ENCODE assay signal across 33 cellular contexts in genomic region chr2:233055362-233055761, GRCh38. TPM values are rescaled to one million over a fixed set of nuclear protein-coding genes. Genes with fewer than 3 reads are reported as not detected.
"Had no signal": no experiment of that assay in that cellular context is flagged by ENCODE, and none has a peak within 500 bp of the region (broad histone marks: within the 10 kb centered on the region; RNA-seq: fewer than 3 reads in every experiment).

No MANE protein-coding gene starts in this region.

- H3K36me3 ChIP-seq: stomach, suprapubic skin, thoracic aorta, thyroid gland, tibial artery, tibial nerve, transverse colon, upper lobe of left lung, upper lobe of right lung, uterus, vagina had no signal

- H3K4me1 ChIP-seq: testis, uterus had no signal

- H3K27ac ChIP-seq: stomach, suprapubic skin, testis, thoracic aorta, thyroid gland, tibial artery, transverse colon, upper lobe of left lung, upper lobe of right lung, uterus, vagina had no signal

- DNase-seq: stimulated activated CD4-positive, alpha-beta T cell treated with anti-CD3 and anti-CD28 coated beads, Interleukin-2, amount 100 ng/mL, for 48 hours; stimulated activated CD4-positive, alpha-beta T cell treated with anti-CD3 and anti-CD28 coated beads, Interleukin-4, amount 100 ng/mL, for 1 hour; stimulated activated CD4-positive, alpha-beta T cell treated with anti-CD3 and anti-CD28 coated beads, Interleukin-4, amount 100 ng/mL, for 24 hours; stimulated activated CD4-positive, alpha-beta T cell treated with anti-CD3 and anti-CD28 coated beads, Interleukin-4, amount 100 ng/mL, for 4 hours; stimulated activated CD8-positive, alpha-beta memory T cell treated with anti-CD3 and anti-CD28 coated beads, Interleukin-4, amount 100 ng/mL, for 48 hours; stimulated activated naive B cell treated with anti-CD40 and anti-IgM and Interleukin-4, amounts not matched to agents 10 μg/mL and 1 μg/mL and 100 μg/mL, for 72 hours; stimulated activated naive CD4-positive, alpha-beta T cell; stimulated activated naive CD4-positive, alpha-beta T cell treated with Interleukin-2 at 50 U/mL for 16 hours; stimulated activated naive CD8-positive, alpha-beta T cell treated with anti-CD3 and anti-CD28 coated beads, Interleukin-15, Interleukin-2, amounts not matched to agents 100 U/mL and 50 U/mL, for 24 hours; substantia nigra; testis; thyroid gland; transverse colon; upper lobe of left lung; uterus had no signal

- FAIRE-seq: urothelium cell line had no signal

- H3K9me3 ChIP-seq: stomach, suprapubic skin, testis, thoracic aorta, thyroid gland, tibial artery, tibial nerve, transverse colon, upper lobe of left lung, upper lobe of right lung, uterus, vagina had no signal

- H3K27me3 Mint-ChIP-seq: stimulated activated memory B cell treated with anti-CD40 and anti-IgM and Interleukin-4, amounts not matched to agents 10 μg/mL and 1 μg/mL and 100 μg/mL, for 72 hours; stimulated activated naive CD8-positive, alpha-beta T cell treated with anti-CD3 and anti-CD28 coated beads, Interleukin-15, Interleukin-2, amounts not matched to agents 100 ng/mL and 50 ng/mL, for 24 hours had no signal

- ATAC-seq: stimulated activated effector memory CD8-positive, alpha-beta T cell treated with anti-CD3 and anti-CD28 coated beads, Interleukin-12 subunit alpha, Interleukin-12 subunit beta, amount 100 ng/mL, for 72 hours; stimulated activated memory B cell treated with anti-CD40 and anti-IgM and Interleukin-4, amounts not matched to agents 10 μg/mL and 1 μg/mL and 100 μg/mL, for 72 hours; stimulated activated naive B cell treated with anti-CD40 and anti-IgM and Interleukin-4, amounts not matched to agents 10 μg/mL and 1 μg/mL and 100 μg/mL, for 72 hours; stimulated activated naive CD8-positive, alpha-beta T cell treated with anti-CD3 and anti-CD28 coated beads, Interleukin-15, amount 100 ng/mL, for 72 hours; stimulated activated naive CD8-positive, alpha-beta T cell treated with anti-CD3 and anti-CD28 coated beads, Interleukin-15, Interleukin-2, amounts not matched to agents 100 U/mL and 50 U/mL, for 24 hours; upper lobe of right lung had no signal

- H3K27ac Mint-ChIP-seq: stimulated activated effector memory CD8-positive, alpha-beta T cell treated with anti-CD3 and anti-CD28 coated beads, Interleukin-12 subunit alpha, Interleukin-12 subunit beta, amount 100 ng/mL, for 72 hours; stimulated activated naive CD8-positive, alpha-beta T cell treated with anti-CD3 and anti-CD28 coated beads, Interleukin-15, Interleukin-2, amounts not matched to agents 100 ng/mL and 50 ng/mL, for 24 hours; type B pancreatic cell had no signal

- H3K4me3 Mint-ChIP-seq: stimulated activated effector memory CD8-positive, alpha-beta T cell treated with anti-CD3 and anti-CD28 coated beads, Interleukin-12 subunit alpha, Interleukin-12 subunit beta, amount 100 ng/mL, for 72 hours; stimulated activated memory B cell treated with anti-CD40 and anti-IgM and Interleukin-4, amounts not matched to agents 10 μg/mL and 1 μg/mL and 100 μg/mL, for 72 hours; stimulated activated naive B cell treated with anti-CD40 and anti-IgM and Interleukin-4, amounts not matched to agents 10 μg/mL and 1 μg/mL and 100 μg/mL, for 72 hours; stimulated activated naive CD8-positive, alpha-beta T cell treated with anti-CD3 and anti-CD28 coated beads, Interleukin-15, amount 100 ng/mL, for 72 hours; stimulated activated naive CD8-positive, alpha-beta T cell treated with anti-CD3 and anti-CD28 coated beads, Interleukin-15, Interleukin-2, amounts not matched to agents 100 ng/mL and 50 ng/mL, for 24 hours; type B pancreatic cell had no signal

- H3K36me3 Mint-ChIP-seq: stimulated activated memory B cell treated with anti-CD40 and anti-IgM and Interleukin-4, amounts not matched to agents 10 μg/mL and 1 μg/mL and 100 μg/mL, for 72 hours; type B pancreatic cell had no signal

- H3K9me3 Mint-ChIP-seq: stimulated activated effector memory CD8-positive, alpha-beta T cell treated with anti-CD3 and anti-CD28 coated beads, Interleukin-12 subunit alpha, Interleukin-12 subunit beta, amount 100 ng/mL, for 72 hours; stimulated activated memory B cell treated with anti-CD40 and anti-IgM and Interleukin-4, amounts not matched to agents 10 μg/mL and 1 μg/mL and 100 μg/mL, for 72 hours; stimulated activated naive B cell treated with anti-CD40 and anti-IgM and Interleukin-4, amounts not matched to agents 10 μg/mL and 1 μg/mL and 100 μg/mL, for 72 hours; stimulated activated naive CD8-positive, alpha-beta T cell treated with anti-CD3 and anti-CD28 coated beads, Interleukin-15, amount 100 ng/mL, for 72 hours; stimulated activated naive CD8-positive, alpha-beta T cell treated with anti-CD3 and anti-CD28 coated beads, Interleukin-15, Interleukin-2, amounts not matched to agents 100 ng/mL and 50 ng/mL, for 24 hours; type B pancreatic cell had no signal

- H3K27me3 ChIP-seq: suprapubic skin, testis, thyroid gland, tibial artery, tibial nerve, transverse colon, upper lobe of left lung, upper lobe of right lung, uterus, vagina had no signal

- H3K4me3 ChIP-seq: stomach, suprapubic skin, testis, thoracic aorta, thyroid gland, tibial artery, tibial nerve, transverse colon, upper lobe of left lung, upper lobe of right lung, uterus, vagina had no signal

RNA-seq across cellular contexts. Expression of gene NEU2, which starts 22.9 kb away (rescaled TPM):
- total RNA-seq: stomach, subcutaneous adipose tissue, temporal lobe, testis, thoracic aorta, thyroid gland, tibial nerve, upper lobe of left lung, upper lobe of right lung, ureter, urinary bladder, uterus, vagina had no signal
- polyA plus RNA-seq: stomach, thymus, urinary bladder had no signal

RNA-seq across cellular contexts. Expression of gene NGEF, which starts 42.3 kb away (rescaled TPM):
- total RNA-seq: upper lobe of right lung had no signal
